ENCODE assay signal across 14 cellular contexts in genomic region chr17:58039975-58040374, GRCh38. TPM values are rescaled to one million over a fixed set of nuclear protein-coding genes. Genes with fewer than 3 reads are reported as not detected.
A peak's percentile ranks its signal among the peaks of the same experiment; 100 is the strongest.
DNase-seq lines count a peak whose midpoint lies in the region; ATAC-seq, FAIRE-seq and TF ChIP-seq lines count a peak whose summit lies in the region.
"Had no signal": no experiment of that assay in that cellular context is flagged by ENCODE, and none has a peak within 500 bp of the region (broad histone marks: within the 10 kb centered on the region; RNA-seq: fewer than 3 reads in every experiment).

No MANE protein-coding gene starts in this region.

- peaks cover 9% of the 10 kb centered on the region for H3K4me1 ChIP-seq in keratinocyte (ENCODE audit: control insufficient read depth, extremely low read depth, insufficient read depth, low read length)

- FAIRE-seq in keratinocyte (lab: Jason Lieb, UNC): peak; percentile 70
- FAIRE-seq: A204.1 had no signal

- dilution Hi-C loops in keratinocyte (cut with MboI; ENCODE audit: extremely low pct_ligation_motif_present, low sequenced_read_pairs): no loop called here

- ATAC-seq in HG02642 (IDR thresholded peaks at IDR 0.05; ENCODE audit: poor library complexity, unreplicated experiment) (no peak), HG03457 (IDR thresholded peaks at IDR 0.05; ENCODE audit: unreplicated experiment) (no peak)
- ATAC-seq in activated CD4-positive, CD25-positive, alpha-beta regulatory T cell treated with anti-CD3 and anti-CD28 coated beads, Interleukin-2, amount 50 U/mL, for 24 hours: no peak
- ATAC-seq: GM23338 had no signal

- no peaks in the 10 kb centered on the region for H3K27me3 ChIP-seq in keratinocyte (ENCODE audit: control insufficient read depth, extremely low read depth, insufficient read depth, low read length)

- H3K9me3 ChIP-seq in keratinocyte (ENCODE audit: control insufficient read depth, low read depth, low read length): no peaks in the 10 kb centered on the region

- H3K9me1 ChIP-seq in keratinocyte (ENCODE audit: control insufficient read depth, extremely low read depth, insufficient read depth, low read length): no peaks in the 10 kb centered on the region

- DNase-seq in RWPE1 (ENCODE audit: low spot score) (peak; percentile 18), epithelial cell of esophagus (ENCODE audit: low read depth) (peak; percentile 85), keratinocyte (ENCODE audit: low read depth, low spot score) (peak; percentile 59)
- DNase-seq in stimulated activated CD4-positive, alpha-beta T cell treated with anti-CD3 and anti-CD28 coated beads, Interleukin-4, amount 100 ng/mL, for 4 hours: no peak
- DNase-seq: C1 segment of cervical spinal cord; Calu3; CD4-positive, alpha-beta T cell; DMS 273 treated with DMSO at 0.1 percent for 48 hours; H9 had no signal

- no peak overlapping the region for H2AFZ ChIP-seq in keratinocyte (ENCODE audit: control insufficient read depth, low read length)
- H2AFZ ChIP-seq: GM23338 had no signal

- CTCF ChIA-PET in RWPE1 (lab: Yijun Ruan, JAX): no interaction called here

- H3K4me3 ChIP-seq in epithelial cell of esophagus (ENCODE audit: low read length) (no peak overlapping the region), keratinocyte (ENCODE audit: control insufficient read depth in 2 of 3, extremely low read depth in 1 of 3, insufficient read depth in 2 of 3, low read depth in 1 of 3, low read length in 3 of 3) (no peak overlapping the region)
- H3K4me3 ChIP-seq: GM23338 had no signal

- TF ChIP-seq CTCF in RWPE1 (conservative IDR thresholded peaks at IDR 0.05; ENCODE audit: low read depth): no peak
- no peak for TF ChIP-seq CTCF in epithelial cell of esophagus (IDR thresholded peaks at IDR 0.05; ENCODE audit: insufficient read depth, low read depth, low read length, missing control alignments)
- no peak for TF ChIP-seq CTCF in keratinocyte (optimal IDR thresholded peaks at IDR 0.05 in 1 of 3, IDR thresholded peaks at IDR 0.05 in 1 of 3, conservative IDR thresholded peaks at IDR 0.05 in 1 of 3; ENCODE audit: extremely low read depth in 1 of 3, insufficient read depth in 2 of 3, low read length in 3 of 3)

- H4K20me1 ChIP-seq in keratinocyte (ENCODE audit: control insufficient read depth, extremely low read depth, insufficient read depth, low read length): no peaks in the 10 kb centered on the region

- POLR2A ChIA-PET in RWPE1 (lab: Yijun Ruan, JAX; ENCODE audit: low non-redundant PET): interaction anchor here (0.5 kb wide), 1 partner anchor 26 kb away, joined by 3 read pairs; no protein-coding TSS in a partner anchor

- no peak overlapping the region for H3K9ac ChIP-seq in keratinocyte (ENCODE audit: control insufficient read depth, extremely low read depth, insufficient read depth, low read length)

- H3K79me2 ChIP-seq in keratinocyte (ENCODE audit: control insufficient read depth, insufficient read depth, low read length): no peaks in the 10 kb centered on the region

- H3K4me2 ChIP-seq in keratinocyte (ENCODE audit: control insufficient read depth, extremely low read depth, insufficient read depth, low read depth, low read length): no peak overlapping the region
- H3K4me2 ChIP-seq: GM23338 had no signal

- H3K27ac ChIP-seq in RWPE1 (no peak overlapping the region), keratinocyte (ENCODE audit: control insufficient read depth, insufficient read depth, low read length) (no peak overlapping the region)

- H3K36me3 ChIP-seq in keratinocyte (ENCODE audit: control insufficient read depth in 2 of 2, extremely low read depth in 1 of 2, insufficient read depth in 2 of 2, low read length in 2 of 2): no peaks in the 10 kb centered on the region

RNA-seq across cellular contexts. Expression of gene SRSF1, which starts 32.9 kb away (rescaled TPM):
- 149 to 272 TPM (median 167 TPM) in 3 replicates for polyA plus RNA-seq in keratinocyte
- polyA plus RNA-seq in keratinocyte (2011; ENCODE audit: low read depth): 213 TPM
- 111 and 149 TPM in 2 replicates for polyA plus RNA-seq in keratinocyte (2011; cell fraction: cytosol; rRNA removed)
- polyA plus RNA-seq in keratinocyte (2011; cell fraction: nucleus; rRNA removed): 170 and 203 TPM in 2 replicates
- 59.2 and 242 TPM in 2 replicates for polyA plus RNA-seq in keratinocyte (2012; ENCODE audit: low replicate concordance)
- polyA minus RNA-seq in keratinocyte: 172 to 282 TPM (median 183 TPM) in 3 replicates
- 254 TPM for polyA minus RNA-seq in keratinocyte (2011; cell fraction: cytosol; rRNA and poly(A)+ RNA removed)
- 194 and 199 TPM in 2 replicates for polyA minus RNA-seq in keratinocyte (2011; cell fraction: nucleus; rRNA and poly(A)+ RNA removed)

RNA-seq across cellular contexts. Expression of gene DYNLL2, which starts 43.2 kb away (rescaled TPM):
- polyA plus RNA-seq in keratinocyte: 12.8 to 21.5 TPM (median 18.0 TPM) in 3 replicates
- 3.6 TPM for polyA plus RNA-seq in keratinocyte (2011; ENCODE audit: low read depth)
- 15.8 and 19.8 TPM in 2 replicates for polyA plus RNA-seq in keratinocyte (2011; cell fraction: cytosol; rRNA removed)
- 18.0 and 20.3 TPM in 2 replicates for polyA plus RNA-seq in keratinocyte (2011; cell fraction: nucleus; rRNA removed)
- 15.7 and 36.4 TPM in 2 replicates for polyA plus RNA-seq in keratinocyte (2012; ENCODE audit: low replicate concordance)
- 12.4 to 16.5 TPM (median 15.8 TPM) in 3 replicates for polyA minus RNA-seq in keratinocyte
- polyA minus RNA-seq in keratinocyte (2011; cell fraction: cytosol; rRNA and poly(A)+ RNA removed): 12.1 TPM
- 5.7 and 11.3 TPM in 2 replicates for polyA minus RNA-seq in keratinocyte (2011; cell fraction: nucleus; rRNA and poly(A)+ RNA removed)

RNA-seq across cellular contexts. Expression of gene VEZF1, which starts 51.9 kb away (rescaled TPM):
- 13.7 to 25.3 TPM (median 22.8 TPM) in 3 replicates for polyA plus RNA-seq in keratinocyte
- polyA plus RNA-seq in keratinocyte (2011; ENCODE audit: low read depth): 6.9 TPM
- polyA plus RNA-seq in keratinocyte (2011; cell fraction: cytosol; rRNA removed): 14.0 and 21.3 TPM in 2 replicates
- 19.0 and 24.6 TPM in 2 replicates for polyA plus RNA-seq in keratinocyte (2011; cell fraction: nucleus; rRNA removed)
- 10.7 and 25.3 TPM in 2 replicates for polyA plus RNA-seq in keratinocyte (2012; ENCODE audit: low replicate concordance)
- 27.9 to 46.1 TPM (median 35.7 TPM) in 3 replicates for polyA minus RNA-seq in keratinocyte
- 18.4 TPM for polyA minus RNA-seq in keratinocyte (2011; cell fraction: cytosol; rRNA and poly(A)+ RNA removed)
- polyA minus RNA-seq in keratinocyte (2011; cell fraction: nucleus; rRNA and poly(A)+ RNA removed): 14.5 and 22.1 TPM in 2 replicates

Comparison
In these comparisons a context has a peak if more than half of its experiments do, and no peak if none do; other contexts are left out.
1. DNase-seq: peak in RWPE1 (single experiment), epithelial cell of esophagus (single experiment) and keratinocyte (single experiment); none in stimulated activated CD4-positive, alpha-beta T cell treated with anti-CD3 and anti-CD28 coated beads, Interleukin-4, amount 100 ng/mL, for 4 hours (0 of 2).